9 cellular contexts compared by ENCODE assay signal in the genomic region with DNA sequence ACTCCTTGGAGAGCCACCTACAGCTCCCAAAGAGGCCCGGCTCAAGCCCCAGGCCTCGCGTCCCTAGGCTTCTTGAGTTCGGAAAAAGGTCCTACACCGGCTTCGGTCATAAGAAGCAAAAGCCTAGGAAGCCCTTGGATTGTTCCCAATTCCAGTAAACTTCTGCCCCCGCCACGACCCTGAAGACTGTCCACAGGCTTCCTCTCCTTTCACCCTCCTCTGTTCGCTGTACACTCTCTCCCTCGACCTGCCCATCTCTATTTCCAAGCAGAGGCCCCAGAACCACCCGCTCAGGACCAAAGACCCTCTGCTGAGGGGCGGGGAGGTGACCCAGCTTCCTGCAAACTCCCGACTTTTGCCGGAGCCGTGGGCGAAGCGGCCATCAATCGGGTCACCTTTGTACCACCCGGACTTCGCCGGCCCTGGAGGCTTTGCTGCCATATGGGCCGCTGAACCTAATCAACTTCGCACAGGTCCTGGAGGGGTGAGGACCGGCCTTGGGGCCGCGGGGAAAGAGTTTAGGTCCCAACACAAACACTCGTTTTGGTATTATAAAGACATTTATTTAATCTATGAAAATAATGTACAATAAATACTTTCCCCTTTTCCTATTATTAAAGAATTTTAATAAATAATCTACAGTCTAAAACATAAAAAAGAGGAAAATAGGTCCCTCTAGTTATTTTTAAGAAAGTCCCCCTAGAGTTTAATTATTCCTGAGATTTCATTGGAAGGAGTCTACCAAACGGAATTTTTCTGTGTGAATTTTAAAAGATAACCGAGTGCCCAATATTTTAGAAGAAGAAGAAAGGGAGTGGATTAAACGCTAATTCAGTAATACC. TPM values are rescaled to one million over a fixed set of nuclear protein-coding genes. Genes with fewer than 3 reads are reported as not detected.
DNase-seq lines count a peak whose midpoint lies in the region; ATAC-seq and TF ChIP-seq lines count a peak whose summit lies in the region.
"Had no signal": no experiment of that assay in that cellular context is flagged by ENCODE, and none has a peak within 500 bp of the region (broad histone marks: within the 10 kb centered on the region; RNA-seq: fewer than 3 reads in every experiment).

No MANE protein-coding gene starts in this region.

- H3K4me2 ChIP-seq in hepatocyte = peak overlapping the region; percentile 91

- peaks cover 14% of the 10 kb centered on the region for H3K4me1 ChIP-seq in hepatocyte (ENCODE audit: insufficient read depth)

- no peaks in the 10 kb centered on the region for H3K9me3 ChIP-seq in hepatocyte (ENCODE audit: low read depth)

- H3K27ac ChIP-seq in hepatocyte = peak overlapping the region; percentile 96
- peak overlapping the region; percentile 71 to 98 (median 88) for H3K27ac ChIP-seq in skin epidermis
- H3K27ac ChIP-seq: 22Rv1 had no signal

- H3K79me2 ChIP-seq in hepatocyte = peaks cover 20% of the 10 kb centered on the region

- peak overlapping the region; percentile 52 for H3K4me3 ChIP-seq in hepatocyte
- peak overlapping the region; percentile 42 to 72 (median 51) for H3K4me3 ChIP-seq in skin epidermis

- H3K27me3 ChIP-seq in hepatocyte = peaks cover 78% of the 10 kb centered on the region

- WGBS in hepatocyte (ENCODE audit: low lambda C conversion rate, missing lambda C conversion rate) = 19% methylated on average over 30 of the region's 30 CpGs

- DNase-seq in DMS153 treated with DMSO at 0.1 percent for 48 hours (lab: John Stamatoyannopoulos, UW; ENCODE audit: unreplicated experiment) = peak; percentile 71
- DNase-seq in DMS153 (lab: John Stamatoyannopoulos, UW) = no peak
- DNase-seq in activated naive CD4-positive, alpha-beta T cell treated with Interleukin-2 at 50 U/mL for 16 hours = peak; percentile 31
- no peak for DNase-seq in hepatocyte (ENCODE audit: low spot score)
- DNase-seq in superior temporal gyrus (ENCODE audit: extremely low spot score) = no peak
- DNase-seq in amygdala (lab: John Stamatoyannopoulos, UW) = no peak

- no peak for TF ChIP-seq CTCF in hepatocyte (IDR thresholded peaks at IDR 0.05; ENCODE audit: poor library complexity)

- H3K9me2 ChIP-seq in hepatocyte (replicated peaks; ENCODE audit: insufficient read depth) = no peaks in the 10 kb centered on the region

- ATAC-seq in HG03521 (IDR thresholded peaks at IDR 0.05; ENCODE audit: unreplicated experiment) = no peak

- no peak overlapping the region for H2AFZ ChIP-seq in hepatocyte

- no peaks in the 10 kb centered on the region for H4K20me1 ChIP-seq in hepatocyte (ENCODE audit: insufficient read depth, poor library complexity, severe bottlenecking)

- H3K36me3 ChIP-seq in hepatocyte (replicated peaks; ENCODE audit: insufficient read depth, low read depth) = no peaks in the 10 kb centered on the region

RNA-seq across cellular contexts. Expression of a gene that starts 2.6 kb away (rescaled TPM):
- total RNA-seq in hepatocyte = 5.6 and 6.7 TPM in 2 replicates
- 20.7 and 29.9 TPM in 2 replicates for polyA plus RNA-seq in hepatocyte

RNA-seq across cellular contexts. Expression of a gene that starts 11.5 kb away (rescaled TPM):
- total RNA-seq in hepatocyte = not detected in 2 replicates
- polyA plus RNA-seq in hepatocyte = not detected in 2 replicates

RNA-seq across cellular contexts. Expression of a gene that starts 35.8 kb away (rescaled TPM):
- 1.4 and 2.2 TPM in 2 replicates for total RNA-seq in hepatocyte
- 1.8 and 2.0 TPM in 2 replicates for polyA plus RNA-seq in hepatocyte

RNA-seq across cellular contexts. Expression of a gene that starts 47.7 kb away (rescaled TPM):
- total RNA-seq in hepatocyte = 1.8 and 5.9 TPM in 2 replicates
- polyA plus RNA-seq in hepatocyte = 1.8 and 4.0 TPM in 2 replicates

RNA-seq across cellular contexts. Expression of a gene that starts 51.2 kb away (rescaled TPM):
- 0.27 and 0.36 TPM in 2 replicates for total RNA-seq in hepatocyte
- polyA plus RNA-seq in hepatocyte = 3.3 and 4.4 TPM in 2 replicates

Comparison
In these comparisons a context has a peak if more than half of its experiments do, and no peak if none do; other contexts are left out.
1. DNase-seq: peak in DMS153 treated with DMSO at 0.1 percent for 48 hours (single experiment) and activated naive CD4-positive, alpha-beta T cell treated with Interleukin-2 at 50 U/mL for 16 hours (single experiment); none in DMS153 (single experiment), hepatocyte (single experiment), superior temporal gyrus (single experiment) and amygdala (0 of 56).